Comparison of ENCODE assay signal across 9 cellular contexts in genomic region chr2:54666131-54666637, GRCh38. TPM values are rescaled to one million over a fixed set of nuclear protein-coding genes. Genes with fewer than 3 reads are reported as not detected.
DNase-seq lines count a peak whose midpoint lies in the region; ATAC-seq, FAIRE-seq and TF ChIP-seq lines count a peak whose summit lies in the region.
"Had no signal": no experiment of that assay in that cellular context is flagged by ENCODE, and none has a peak within 500 bp of the region (broad histone marks: within the 10 kb centered on the region; RNA-seq: fewer than 3 reads in every experiment).

No MANE protein-coding gene starts in this region.

- BruUV-seq in IMR-90 (replicated peaks; lab: Mats Ljungman, UMichigan): no TSS peak
- no TSS peak for BruUV-seq in HepG2 (replicated peaks; lab: Mats Ljungman, UMichigan)

- H3K4me1 ChIP-seq in IMR-90 (ENCODE audit: control insufficient read depth, insufficient read depth, low read length) (peaks cover 19% of the 10 kb centered on the region), HepG2 (ENCODE audit: insufficient read depth, low read length) (peaks cover 98% of the 10 kb centered on the region), suprapubic skin (peaks cover 62% of the 10 kb centered on the region), neural progenitor cell (no peaks in the 10 kb centered on the region)

- TF ChIP-seq CTCF in IMR-90 (conservative IDR thresholded peaks at IDR 0.05; ENCODE audit: low read depth, low read length) (no peak), HepG2 (CRISPR knock-in tag; IDR thresholded peaks at IDR 0.05) (no peak), suprapubic skin (IDR thresholded peaks at IDR 0.05) (no peak), neural progenitor cell (IDR thresholded peaks at IDR 0.05) (no peak)

- H2AFZ ChIP-seq in IMR-90 (replicated peaks; ENCODE audit: low read length, poor library complexity) (no peak overlapping the region), HepG2 (ENCODE audit: low read length) (no peak overlapping the region), neural progenitor cell (replicated peaks) (no peak overlapping the region)

- H4K20me1 ChIP-seq in IMR-90 (ENCODE audit: insufficient read depth, low read length) (peaks cover 13% of the 10 kb centered on the region; the same call in 1 of the 2 replicates), HepG2 (ENCODE audit: insufficient read depth, low read length) (0 out of 2 replicates have a peak, but pooled peaks cover 7% of the 10 kb centered on the region), neural progenitor cell (ENCODE audit: low read depth) (no peaks in the 10 kb centered on the region)

- H3K9ac ChIP-seq in IMR-90 (ENCODE audit: low read depth, low read length) (no peak overlapping the region), HepG2 (ENCODE audit: insufficient read depth, low read depth, low read length) (peak overlapping the region; percentile 4; the same call in 1 of the 2 replicates), neural progenitor cell (no peak overlapping the region)

- intact Hi-C loops in IMR-90 (cut with micrococcal nuclease): no loop called here
- intact Hi-C loops in HepG2 (cut with micrococcal nuclease; ENCODE audit: unreplicated experiment): loop anchor here (1.0 to 5.0 kb wide), 2 partner anchors 38 to 171 kb away; no protein-coding TSS in a partner anchor

- H4K5ac ChIP-seq in IMR-90 (ENCODE audit: low read depth, low read length): peak overlapping the region; percentile 6

- no peak overlapping the region for H3K27ac Mint-ChIP-seq in neural progenitor cell
- no peak overlapping the region for H3K27ac Mint-ChIP-seq in activated CD4-positive, alpha-beta memory T cell treated with anti-CD3 and anti-CD28 coated beads, Interleukin-2, amount 10 ng/mL, durations not matched to agents 7 days and 5 days

- H2BK15ac ChIP-seq in IMR-90 (ENCODE audit: low read depth, low read length): peak overlapping the region; percentile 60; the same call in 1 of the 3 replicates

- dilution Hi-C loops in IMR-90 (cut with HindIII; ENCODE audit: low sequenced_read_pairs, unreplicated experiment): no loop called here

- no peaks in the 10 kb centered on the region for H3K9me3 Mint-ChIP-seq in neural progenitor cell
- no peaks in the 10 kb centered on the region for H3K9me3 Mint-ChIP-seq in activated CD4-positive, alpha-beta memory T cell treated with anti-CD3 and anti-CD28 coated beads, Interleukin-2, amount 10 ng/mL, durations not matched to agents 7 days and 5 days

- H3K27me3 ChIP-seq in IMR-90 (ENCODE audit: control insufficient read depth, insufficient read depth, low read length) (no peaks in the 10 kb centered on the region), HepG2 (ENCODE audit: control insufficient read depth in 1 of 2, insufficient read depth in 2 of 2, low read length in 2 of 2) (no peaks in the 10 kb centered on the region), suprapubic skin (no peaks in the 10 kb centered on the region), neural progenitor cell (no peaks in the 10 kb centered on the region)

- peak overlapping the region; percentile 73 for H2BK5ac ChIP-seq in IMR-90 (ENCODE audit: low read depth, low read length, poor library complexity, severe bottlenecking)

- peak overlapping the region; percentile 81 for H3K14ac ChIP-seq in IMR-90 (replicated peaks; ENCODE audit: low read depth, low read length)

- no peak overlapping the region for H2AK9ac ChIP-seq in IMR-90 (replicated peaks; ENCODE audit: low read depth, low read length, poor library complexity)

- H3K23ac ChIP-seq in IMR-90 (ENCODE audit: low read depth, low read length): peak overlapping the region; percentile 55

- FAIRE-seq in HepG2 (lab: Jason Lieb, UNC): no peak

- H3K36me3 Mint-ChIP-seq in neural progenitor cell: peaks cover 49% of the 10 kb centered on the region
- peaks cover 80% of the 10 kb centered on the region for H3K36me3 Mint-ChIP-seq in activated CD4-positive, alpha-beta memory T cell treated with anti-CD3 and anti-CD28 coated beads, Interleukin-2, amount 10 ng/mL, durations not matched to agents 7 days and 5 days (ENCODE audit: low read depth)

- in situ Hi-C loops in IMR-90 (cut with MboI; ENCODE audit: low sequenced_read_pairs) (no loop called here), HepG2 (cut with HindIII; ENCODE audit: extremely low pct_ligation_motif_present, low pct_unique_long_range_greater_than_20kb) (no loop called here)

- TF ChIP-seq EP300 in HepG2 (IDR thresholded peaks at IDR 0.05; ENCODE audit: low read depth in 2 of 2, low read length in 2 of 2): no peak
- no peak for TF ChIP-seq EP300 in HepG2 (CRISPR knock-in tag; IDR thresholded peaks at IDR 0.05; ENCODE audit: borderline replicate concordance)
- no peak for TF ChIP-seq EP300 in suprapubic skin (IDR thresholded peaks at IDR 0.05)

- H3K9me3 ChIP-seq in IMR-90 (ENCODE audit: control insufficient read depth, insufficient read depth, low read length): no peaks in the 10 kb centered on the region
- no peaks in the 10 kb centered on the region for H3K9me3 ChIP-seq in HepG2 (ENCODE audit: low read length)
- H3K9me3 ChIP-seq in suprapubic skin: no peaks in the 10 kb centered on the region
- no peaks in the 10 kb centered on the region for H3K9me3 ChIP-seq in neural progenitor cell (ENCODE audit: low read depth)

- POLR2A ChIA-PET in IMR-90 (lab: Charles Lee; ENCODE audit: unreplicated experiment) (interaction anchor here (1.2 kb wide), 1 partner anchor 38 kb away, joined by 5 read pairs; no protein-coding TSS in a partner anchor), HepG2 (lab: Yijun Ruan, JAX) (interaction anchor here (1.2 to 2.3 kb wide), 9 partner anchors 9 to 172 kb away, joined by 3 to 7 read pairs (median 5); no protein-coding TSS in a partner anchor)
- POLR2A ChIA-PET in activated CD4-positive, alpha-beta memory T cell treated with anti-CD3 and anti-CD28 coated beads, Interleukin-2, amount 10 ng/mL, durations not matched to agents 7 days and 5 days (lab: Charles Lee): interaction anchor here (0.8 to 1.6 kb wide), 5 partner anchors 10 to 38 kb away, joined by 3 to 5 read pairs (median 4); no protein-coding TSS in a partner anchor

- no peak for TF ChIP-seq RAD21 in IMR-90 (IDR thresholded peaks at IDR 0.05; ENCODE audit: low read length)
- no peak for TF ChIP-seq RAD21 in HepG2 (CRISPR knock-in tag; IDR thresholded peaks at IDR 0.05)

- peak overlapping the region; percentile 18; the same call in 1 of the 2 replicates for H3K4me2 ChIP-seq in IMR-90 (ENCODE audit: low read depth, low read length)
- H3K4me2 ChIP-seq in HepG2 (ENCODE audit: low read depth, low read length): peak overlapping the region; percentile 52
- no peak overlapping the region for H3K4me2 ChIP-seq in neural progenitor cell

- peak overlapping the region; percentile 84 for H2AK5ac ChIP-seq in IMR-90 (ENCODE audit: low read depth, low read length)

- H3K27ac ChIP-seq in IMR-90 (ENCODE audit: insufficient read depth, low read length) (peak overlapping the region; percentile 68; the same call in 1 of the 2 replicates), caudate nucleus (ENCODE audit: low read depth, low read length) (peak overlapping the region; percentile 91), HepG2 (ENCODE audit: extremely low read length, insufficient read depth, low read length) (peak overlapping the region; percentile 86), suprapubic skin (peak overlapping the region; percentile 86), neural progenitor cell (no peak overlapping the region)

- 0 out of 2 replicates have a peak overlapping the region, but pooled peaks have one; percentile 32 for H3K56ac ChIP-seq in IMR-90 (ENCODE audit: extremely low read depth, insufficient read depth, low read length)

- H3K4me3 ChIP-seq in IMR-90 (ENCODE audit: insufficient read depth, low read depth, low read length) (no peak overlapping the region), HepG2 (replicated peaks in 1 of 3; ENCODE audit: insufficient read depth in 1 of 3, low read depth in 2 of 3, low read length in 3 of 3) (no peak overlapping the region; a peak in 1 of 6 replicates), suprapubic skin (no peak overlapping the region), neural progenitor cell (no peak overlapping the region)

- peak; percentile 81 for DNase-seq in IMR-90
- peak in 1 of 61 donors; percentile 37 for DNase-seq in caudate nucleus (lab: John Stamatoyannopoulos, UW)
- DNase-seq in HepG2 (ENCODE audit: low spot score): peak; percentile 37
- no peak for DNase-seq in suprapubic skin (ENCODE audit: low spot score in 2 of 2)
- no peak for DNase-seq in neural progenitor cell (ENCODE audit: low spot score)
- no peak for DNase-seq in activated CD4-positive, alpha-beta memory T cell treated with anti-CD3 and anti-CD28 coated beads, Interleukin-2, amount 10 ng/mL, durations not matched to agents 7 days and 5 days
- DNase-seq: amniotic stem cell had no signal

- H4K8ac ChIP-seq in IMR-90 (ENCODE audit: low read depth in 2 of 2, low read length in 2 of 2): peak overlapping the region; percentile 60 to 62

- H3K4ac ChIP-seq in IMR-90 (ENCODE audit: low read depth, low read length): peak overlapping the region; percentile 76

- H4K91ac ChIP-seq in IMR-90 (ENCODE audit: insufficient read depth, low read depth, low read length): peak overlapping the region; percentile 80

- H2BK120ac ChIP-seq in IMR-90 (ENCODE audit: low read depth, low read length): peak overlapping the region; percentile 76

- no peak for TF ChIP-seq POLR2A in IMR-90 (IDR thresholded peaks at IDR 0.05; ENCODE audit: low read depth, low read length)
- TF ChIP-seq POLR2A in HepG2 (IDR thresholded peaks at IDR 0.05; ENCODE audit: insufficient read depth in 1 of 2, low read depth in 2 of 2, low read length in 2 of 2): no peak
- TF ChIP-seq POLR2A in suprapubic skin (IDR thresholded peaks at IDR 0.05): no peak

- no CpG with 5 or more reads among the region's 3 CpGs for WGBS in IMR-90 (ENCODE audit: extremely low coverage in 2 of 2, insufficient read length in 1 of 2), 2 experiments
- 71% methylated on average over 3 of the region's 3 CpGs for WGBS in HepG2 (ENCODE audit: low lambda C conversion rate)
- WGBS in suprapubic skin: 9% methylated on average over 3 of the region's 3 CpGs

- peaks cover 3% of the 10 kb centered on the region for H3K4me1 Mint-ChIP-seq in neural progenitor cell
- peaks cover 18% of the 10 kb centered on the region for H3K4me1 Mint-ChIP-seq in activated CD4-positive, alpha-beta memory T cell treated with anti-CD3 and anti-CD28 coated beads, Interleukin-2, amount 10 ng/mL, durations not matched to agents 7 days and 5 days

- no peaks in the 10 kb centered on the region for H3K79me2 ChIP-seq in HepG2 (ENCODE audit: insufficient read depth, low read length)
- no peaks in the 10 kb centered on the region for H3K79me2 ChIP-seq in neural progenitor cell (ENCODE audit: low read depth)

- H2BK20ac ChIP-seq in IMR-90 (ENCODE audit: low read depth, low read length): peak overlapping the region; percentile 44

- no peak overlapping the region for H3K4me3 Mint-ChIP-seq in neural progenitor cell
- H3K4me3 Mint-ChIP-seq in activated CD4-positive, alpha-beta memory T cell treated with anti-CD3 and anti-CD28 coated beads, Interleukin-2, amount 10 ng/mL, durations not matched to agents 7 days and 5 days: no peak overlapping the region

- CTCF ChIA-PET in IMR-90 (lab: Yijun Ruan, JAX) (interaction anchor here (0.5 to 2.4 kb wide), 10 partner anchors 10 to 547 kb away, joined by 3 to 13 read pairs (median 5); no protein-coding TSS in a partner anchor), HepG2 (lab: Yijun Ruan, JAX; ENCODE audit: low intra/inter-chr PET ratio, low total read pairs) (interaction anchor here (2.1 kb wide), 1 partner anchor 38 kb away, joined by 11 read pairs; no protein-coding TSS in a partner anchor)
- CTCF ChIA-PET in activated CD4-positive, alpha-beta memory T cell treated with anti-CD3 and anti-CD28 coated beads, Interleukin-2, amount 10 ng/mL, durations not matched to agents 7 days and 5 days (lab: Charles Lee): interaction anchor here (1.0 to 3.6 kb wide), 29 partner anchors 8 to 557 kb away, joined by 3 to 78 read pairs (median 7); partner anchors contain the start of gene EML6

- peak overlapping the region; percentile 5; the same call in 1 of the 2 replicates for H3K18ac ChIP-seq in IMR-90 (ENCODE audit: low read depth, low read length)

- no peaks in the 10 kb centered on the region for H3F3A ChIP-seq in neural progenitor cell (ENCODE audit: low read depth)

- H3K79me1 ChIP-seq in IMR-90 (ENCODE audit: low read depth in 1 of 2, low read length in 2 of 2): peaks cover 16 to 60% of the 10 kb centered on the region in 2 experiments; a peak in 3 of 4 replicates

- ATAC-seq in IMR-90 (ENCODE audit: low read depth) (peak; percentile 60), HepG2 (peak; percentile 2; the same call in 1 of the 3 replicates), GM21723 (IDR thresholded peaks at IDR 0.05; ENCODE audit: unreplicated experiment) (no peak), HG03139 (IDR thresholded peaks at IDR 0.05; ENCODE audit: unreplicated experiment) (no peak)

- peaks cover 35% of the 10 kb centered on the region for H3K36me3 ChIP-seq in IMR-90 (ENCODE audit: control insufficient read depth, insufficient read depth, low read length)
- peaks cover 30 to 86% of the 10 kb centered on the region in 2 experiments for H3K36me3 ChIP-seq in HepG2 (replicated peaks in 1 of 2; ENCODE audit: control insufficient read depth in 1 of 2, insufficient read depth in 2 of 2, low read length in 2 of 2)
- H3K36me3 ChIP-seq in suprapubic skin: peaks cover 60% of the 10 kb centered on the region
- H3K36me3 ChIP-seq in neural progenitor cell: peaks cover 3% of the 10 kb centered on the region

- H3K9me1 ChIP-seq in IMR-90 (ENCODE audit: insufficient read depth, low read length): peaks cover 21% of the 10 kb centered on the region

- no peaks in the 10 kb centered on the region for H3K27me3 Mint-ChIP-seq in neural progenitor cell (ENCODE audit: insufficient read depth, low read depth)
- H3K27me3 Mint-ChIP-seq in activated CD4-positive, alpha-beta memory T cell treated with anti-CD3 and anti-CD28 coated beads, Interleukin-2, amount 10 ng/mL, durations not matched to agents 7 days and 5 days: no peaks in the 10 kb centered on the region

RNA-seq across cellular contexts. Expression of gene EML6, which starts 57.3 kb away (rescaled TPM):
- total RNA-seq in IMR-90 (2012; rRNA removed) (0.18 and 0.28 TPM in 2 replicates), HepG2 (2016; rRNA removed; fragmentation: Illumina TruSeq; extraction: Trizol) (19.9 and 32.4 TPM in 2 replicates), suprapubic skin (10 to 100 TPM in 1 of 4 donors, 1 to 10 TPM in 3; 2.3 to 15.1 (median 4.1) TPM), neural progenitor cell (ENCODE audit: low replicate concordance) (0.39 and 1.6 TPM in 2 replicates)
- polyA plus RNA-seq in IMR-90 (2012; rRNA removed) (0.14 and 0.19 TPM in 2 replicates), HepG2 (2011; rRNA removed) (17.2 and 28.5 TPM in 2 replicates)
- 0.02 and 0.05 TPM in 2 replicates for polyA plus RNA-seq in IMR-90 (2012; cell fraction: cytosol; rRNA removed)
- 0.24 and 0.56 TPM in 2 replicates for polyA plus RNA-seq in IMR-90 (2012; cell fraction: nucleus; rRNA removed; ENCODE audit: low replicate concordance)
- 8.7 and 8.9 TPM in 2 replicates for total RNA-seq in HepG2 (2016; cell fraction: cytosol; rRNA removed; fragmentation: Illumina TruSeq; extraction: Trizol; ENCODE audit: low read depth)
- total RNA-seq in HepG2 (2016; cell fraction: insoluble cytoplasmic fraction; rRNA removed; fragmentation: Illumina TruSeq; extraction: Trizol): 21.5 and 29.8 TPM in 2 replicates
- total RNA-seq in HepG2 (2016; cell fraction: membrane; rRNA removed; fragmentation: Illumina TruSeq; extraction: Trizol): 8.7 and 9.4 TPM in 2 replicates
- 55.5 and 58.9 TPM in 2 replicates for total RNA-seq in HepG2 (2016; cell fraction: nucleus; rRNA removed; fragmentation: Illumina TruSeq; extraction: Trizol)
- polyA plus RNA-seq in HepG2 (2011; cell fraction: cytosol; rRNA removed): 6.9 and 8.2 TPM in 2 replicates
- polyA plus RNA-seq in HepG2 (2011; cell fraction: nucleus; rRNA removed): 112 TPM in 2 replicates
- 5.4 and 8.8 TPM in 2 replicates for polyA plus RNA-seq in HepG2 (2012)
- 1.9 and 2.7 TPM in 2 replicates for polyA plus RNA-seq in HepG2 (2016; cell fraction: cytosol; fragmentation: Illumina TruSeq; extraction: Trizol; ENCODE audit: low read depth)
- polyA plus RNA-seq in HepG2 (2016; cell fraction: insoluble cytoplasmic fraction; fragmentation: Illumina TruSeq; extraction: Trizol; ENCODE audit: low read depth): 13.1 and 14.9 TPM in 2 replicates
- polyA plus RNA-seq in HepG2 (2016; cell fraction: membrane; fragmentation: Illumina TruSeq; extraction: Trizol; ENCODE audit: low read depth): 2.9 and 3.6 TPM in 2 replicates
- 110 and 115 TPM in 2 replicates for polyA plus RNA-seq in HepG2 (2016; cell fraction: nucleus; fragmentation: Illumina TruSeq; extraction: Trizol; ENCODE audit: insufficient read depth, low read depth)
- 15.8 and 16.9 TPM in 2 replicates for polyA minus RNA-seq in HepG2 (2011; rRNA and poly(A)+ RNA removed; ENCODE audit: low replicate concordance)
- polyA minus RNA-seq in HepG2 (2011; cell fraction: cytosol; rRNA and poly(A)+ RNA removed): 3.3 and 5.4 TPM in 2 replicates
- 26.1 and 28.0 TPM in 2 replicates for polyA minus RNA-seq in HepG2 (2011; cell fraction: nucleus; rRNA and poly(A)+ RNA removed)
- total RNA-seq in activated CD4-positive, alpha-beta memory T cell treated with anti-CD3 and anti-CD28 coated beads, Interleukin-2, amount 10 ng/mL, durations not matched to agents 7 days and 5 days: 1 to 10 TPM in 1 of 2 experiments, under 1 TPM in 1; 0.95 to 1.8 TPM

Comparison
In these comparisons a context has a peak if more than half of its experiments do, and no peak if none do; other contexts are left out.
1. ATAC-seq: peak in IMR-90 (single experiment) and HepG2 (single experiment); none in GM21723 (single experiment) and HG03139 (single experiment).
2. DNase-seq: peak in IMR-90 (single experiment) and HepG2 (single experiment); none in suprapubic skin (0 of 2), neural progenitor cell (single experiment) and activated CD4-positive, alpha-beta memory T cell treated with anti-CD3 and anti-CD28 coated beads, Interleukin-2, amount 10 ng/mL, durations not matched to agents 7 days and 5 days (single experiment).